Comparison of ENCODE assay signal across 11 cellular contexts in the genomic region with DNA sequence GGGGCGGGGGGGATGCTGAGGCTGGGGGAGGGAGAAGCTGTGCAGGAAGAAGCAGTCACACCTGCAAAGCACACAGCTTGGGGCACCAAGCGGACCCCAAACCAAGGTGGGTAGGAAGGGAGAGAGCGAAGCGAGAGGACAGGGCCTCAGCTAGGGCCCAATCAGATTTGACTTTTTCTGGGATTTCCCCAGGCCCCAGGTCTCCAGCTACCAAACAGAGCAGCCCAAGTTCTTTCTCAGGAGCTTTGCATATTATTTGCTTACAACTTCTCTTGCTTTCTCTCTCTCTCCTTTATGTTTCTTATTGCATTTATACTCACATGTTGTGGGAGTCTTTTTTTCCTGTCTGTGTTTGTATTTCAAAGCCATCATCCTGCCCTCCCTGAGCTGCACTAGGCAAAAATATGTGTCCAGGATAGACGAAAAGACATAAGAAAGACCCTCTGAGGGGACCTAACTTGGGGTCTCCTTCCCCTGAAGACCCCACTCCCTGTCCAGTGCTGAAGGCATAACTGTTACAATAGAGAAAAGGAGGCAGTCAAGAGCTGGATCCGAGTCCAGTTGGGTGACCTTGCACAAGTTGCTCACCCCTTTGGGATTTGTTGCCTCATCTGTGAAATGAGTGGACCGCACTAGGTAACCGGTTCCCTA. TPM values are rescaled to one million over a fixed set of nuclear protein-coding genes. Genes with fewer than 3 reads are reported as not detected.
DNase-seq lines count a peak whose midpoint lies in the region; ATAC-seq and TF ChIP-seq lines count a peak whose summit lies in the region.
"Had no signal": no experiment of that assay in that cellular context is flagged by ENCODE, and none has a peak within 500 bp of the region (broad histone marks: within the 10 kb centered on the region; RNA-seq: fewer than 3 reads in every experiment).

No MANE protein-coding gene starts in this region.

- H3K4me1 ChIP-seq in thymus (ENCODE audit: control insufficient read depth, insufficient read depth, low read length) (peaks cover 56% of the 10 kb centered on the region), breast epithelium (no peaks in the 10 kb centered on the region), upper lobe of right lung (peaks cover 13% of the 10 kb centered on the region)

- peak overlapping the region; percentile 82 for H3K27ac ChIP-seq in thymus (ENCODE audit: low read depth)
- H3K27ac ChIP-seq in breast epithelium: peak overlapping the region in 1 of 2 donors; percentile 34
- no peak overlapping the region for H3K27ac ChIP-seq in upper lobe of right lung
- H3K27ac ChIP-seq: HL-60, SJSA1 had no signal

- H3K4me3 ChIP-seq in thymus (ENCODE audit: low read length) (no peak overlapping the region), breast epithelium (no peak overlapping the region), upper lobe of right lung (no peak overlapping the region)
- H3K4me3 ChIP-seq: SJSA1 had no signal

- peak; percentile 24 for DNase-seq in activated T-cell treated with anti-CD3 and anti-CD28 coated beads, Interleukin-2, amount 50 U/mL, for 1 hour
- DNase-seq in activated T-cell treated with anti-CD3 and anti-CD28 coated beads for 4 hours (no peak), breast epithelium (ENCODE audit: low spot score in 2 of 2) (no peak), upper lobe of right lung (no peak)
- no peak for DNase-seq in stimulated activated CD4-positive, alpha-beta T cell treated with anti-CD3 and anti-CD28 coated beads, Interleukin-4, amount 100 ng/mL, for 24 hours
- DNase-seq: immature natural killer cell had no signal

- TF ChIP-seq CTCF in breast epithelium (IDR thresholded peaks at IDR 0.05) (no peak), upper lobe of right lung (IDR thresholded peaks at IDR 0.05) (no peak)

- intact Hi-C loops in breast epithelium (cut with DNase I; ENCODE audit: low total_unique reads): no loop called here
- intact Hi-C loops in upper lobe of right lung (cut with DNase I): no loop called here

- ATAC-seq in HG02763 (IDR thresholded peaks at IDR 0.05; ENCODE audit: unreplicated experiment): peak; percentile 31
- ATAC-seq in upper lobe of right lung: no peak

- H3K27me3 ChIP-seq in thymus (ENCODE audit: control insufficient read depth, insufficient read depth) (no peaks in the 10 kb centered on the region), breast epithelium (no peaks in the 10 kb centered on the region), upper lobe of right lung (peaks cover 4% of the 10 kb centered on the region)
- H3K27me3 ChIP-seq: SJSA1 had no signal

- H3K9me3 ChIP-seq in thymus (ENCODE audit: control insufficient read depth) (no peaks in the 10 kb centered on the region), breast epithelium (no peaks in the 10 kb centered on the region), upper lobe of right lung (no peaks in the 10 kb centered on the region)
- H3K9me3 ChIP-seq: SJSA1 had no signal

- H3K36me3 ChIP-seq in thymus (ENCODE audit: control insufficient read depth, insufficient read depth) (no peaks in the 10 kb centered on the region), breast epithelium (no peaks in the 10 kb centered on the region), upper lobe of right lung (no peaks in the 10 kb centered on the region)
- H3K36me3 ChIP-seq: SJSA1 had no signal

- 47% methylated on average over 8 of the region's 8 CpGs for WGBS in thymus

- TF ChIP-seq POLR2A in Raji (IDR thresholded peaks at IDR 0.05; ENCODE audit: insufficient read depth, low read depth, low read length): peak; percentile 42
- no peak for TF ChIP-seq POLR2A in breast epithelium (IDR thresholded peaks at IDR 0.05)

RNA-seq across cellular contexts. Expression of a gene that starts 50.6 kb away (rescaled TPM):
- polyA plus RNA-seq in thymus: 23.7 TPM
- total RNA-seq in breast epithelium: 10 to 100 TPM; 11.5 to 16.0 (median 13.4) TPM
- 35.8 TPM for total RNA-seq in upper lobe of right lung
